In the genomic region with DNA sequence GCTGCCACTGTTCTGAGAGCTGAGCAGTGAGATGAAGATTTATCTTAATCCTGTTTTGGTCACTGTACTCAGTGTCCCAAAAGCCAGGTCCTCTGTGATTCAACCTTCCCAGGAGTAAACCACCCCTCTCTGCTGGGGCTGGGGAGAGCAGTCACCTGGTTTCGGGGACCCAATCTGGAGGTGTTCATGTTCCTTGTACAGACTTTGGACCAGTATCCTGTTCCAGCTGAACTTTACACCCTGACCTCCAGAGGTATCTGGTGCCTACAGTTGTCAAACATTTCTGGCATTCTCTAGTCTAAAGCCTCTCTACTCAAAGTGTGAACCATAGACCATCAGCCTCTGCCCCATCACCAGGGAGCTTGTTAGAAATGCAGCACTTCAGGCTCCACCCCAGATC, we compare ENCODE assay signal across 1 cellular context.
TF ChIP-seq lines count a peak whose summit lies in the region.

No MANE protein-coding gene starts in this region.

TF ChIP-seq in HepG2, 621 proteins besides CTCF, POLR2A, EP300 and RAD21 (continued from another document and continues in another):
- TF ChIP-seq, protein P1, sequence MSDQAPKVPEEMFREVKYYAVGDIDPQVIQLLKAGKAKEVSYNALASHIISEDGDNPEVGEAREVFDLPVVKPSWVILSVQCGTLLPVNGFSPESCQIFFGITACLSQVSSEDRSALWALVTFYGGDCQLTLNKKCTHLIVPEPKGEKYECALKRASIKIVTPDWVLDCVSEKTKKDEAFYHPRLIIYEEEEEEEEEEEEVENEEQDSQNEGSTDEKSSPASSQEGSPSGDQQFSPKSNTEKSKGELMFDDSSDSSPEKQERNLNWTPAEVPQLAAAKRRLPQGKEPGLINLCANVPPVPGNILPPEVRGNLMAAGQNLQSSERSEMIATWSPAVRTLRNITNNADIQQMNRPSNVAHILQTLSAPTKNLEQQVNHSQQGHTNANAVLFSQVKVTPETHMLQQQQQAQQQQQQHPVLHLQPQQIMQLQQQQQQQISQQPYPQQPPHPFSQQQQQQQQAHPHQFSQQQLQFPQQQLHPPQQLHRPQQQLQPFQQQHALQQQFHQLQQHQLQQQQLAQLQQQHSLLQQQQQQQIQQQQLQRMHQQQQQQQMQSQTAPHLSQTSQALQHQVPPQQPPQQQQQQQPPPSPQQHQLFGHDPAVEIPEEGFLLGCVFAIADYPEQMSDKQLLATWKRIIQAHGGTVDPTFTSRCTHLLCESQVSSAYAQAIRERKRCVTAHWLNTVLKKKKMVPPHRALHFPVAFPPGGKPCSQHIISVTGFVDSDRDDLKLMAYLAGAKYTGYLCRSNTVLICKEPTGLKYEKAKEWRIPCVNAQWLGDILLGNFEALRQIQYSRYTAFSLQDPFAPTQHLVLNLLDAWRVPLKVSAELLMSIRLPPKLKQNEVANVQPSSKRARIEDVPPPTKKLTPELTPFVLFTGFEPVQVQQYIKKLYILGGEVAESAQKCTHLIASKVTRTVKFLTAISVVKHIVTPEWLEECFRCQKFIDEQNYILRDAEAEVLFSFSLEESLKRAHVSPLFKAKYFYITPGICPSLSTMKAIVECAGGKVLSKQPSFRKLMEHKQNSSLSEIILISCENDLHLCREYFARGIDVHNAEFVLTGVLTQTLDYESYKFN (CRISPR knock-in tag; conservative IDR thresholded peaks at IDR 0.05): peak; percentile 86
- TF ChIP-seq, protein P2, sequence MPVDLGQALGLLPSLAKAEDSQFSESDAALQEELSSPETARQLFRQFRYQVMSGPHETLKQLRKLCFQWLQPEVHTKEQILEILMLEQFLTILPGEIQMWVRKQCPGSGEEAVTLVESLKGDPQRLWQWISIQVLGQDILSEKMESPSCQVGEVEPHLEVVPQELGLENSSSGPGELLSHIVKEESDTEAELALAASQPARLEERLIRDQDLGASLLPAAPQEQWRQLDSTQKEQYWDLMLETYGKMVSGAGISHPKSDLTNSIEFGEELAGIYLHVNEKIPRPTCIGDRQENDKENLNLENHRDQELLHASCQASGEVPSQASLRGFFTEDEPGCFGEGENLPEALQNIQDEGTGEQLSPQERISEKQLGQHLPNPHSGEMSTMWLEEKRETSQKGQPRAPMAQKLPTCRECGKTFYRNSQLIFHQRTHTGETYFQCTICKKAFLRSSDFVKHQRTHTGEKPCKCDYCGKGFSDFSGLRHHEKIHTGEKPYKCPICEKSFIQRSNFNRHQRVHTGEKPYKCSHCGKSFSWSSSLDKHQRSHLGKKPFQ (CRISPR knock-in tag; IDR thresholded peaks at IDR 0.05; ENCODE audit: insufficient replicate concordance): no peak
- TF ChIP-seq MIXL1 (CRISPR knock-in tag; IDR thresholded peaks at IDR 0.05) (no peak; the same call in 1 of the 2 replicates), GATAD1 (CRISPR knock-in tag; IDR thresholded peaks at IDR 0.05) (no peak), NAIF1 (CRISPR knock-in tag; IDR thresholded peaks at IDR 0.05; ENCODE audit: borderline replicate concordance) (no peak), SETDB1 (CRISPR knock-in tag; IDR thresholded peaks at IDR 0.05; ENCODE audit: borderline replicate concordance) (no peak), ARHGAP35 (CRISPR knock-in tag; IDR thresholded peaks at IDR 0.05; ENCODE audit: borderline replicate concordance) (no peak), ZNF234 (CRISPR knock-in tag; conservative IDR thresholded peaks at IDR 0.05) (no peak), POLR2AphosphoS2 (IDR thresholded peaks at IDR 0.05; ENCODE audit: low read depth, low read length) (no peak), SIN3A (IDR thresholded peaks at IDR 0.05; ENCODE audit: borderline replicate concordance, low read depth, low read length) (no peak), HOXA5 (CRISPR knock-in tag; IDR thresholded peaks at IDR 0.05) (no peak; the same call in 1 of the 2 replicates), NFATC3 (CRISPR knock-in tag; IDR thresholded peaks at IDR 0.05) (no peak), MEF2D (CRISPR knock-in tag; IDR thresholded peaks at IDR 0.05) (no peak), FOXK1 (CRISPR knock-in tag; IDR thresholded peaks at IDR 0.05; ENCODE audit: borderline replicate concordance, low read depth) (no peak), IRX3 (CRISPR knock-in tag; IDR thresholded peaks at IDR 0.05; ENCODE audit: borderline replicate concordance, low read depth) (no peak), IRF2 (CRISPR knock-in tag; IDR thresholded peaks at IDR 0.05) (peak; percentile 61; the same call in 1 of the 2 replicates), ZNF749 (CRISPR knock-in tag; IDR thresholded peaks at IDR 0.05; ENCODE audit: borderline replicate concordance) (no peak), POLR2G (IDR thresholded peaks at IDR 0.05; ENCODE audit: low read depth, low read length) (no peak), CC2D1A (CRISPR knock-in tag; IDR thresholded peaks at IDR 0.05) (no peak), KDM1A (CRISPR knock-in tag; IDR thresholded peaks at IDR 0.05) (peak; percentile 77; the same call in 1 of the 2 replicates), RAD51 (IDR thresholded peaks at IDR 0.05; ENCODE audit: borderline replicate concordance) (no peak), ZNF629 (CRISPR knock-in tag; conservative IDR thresholded peaks at IDR 0.05) (no peak), FOSL1 (CRISPR knock-in tag; IDR thresholded peaks at IDR 0.05; ENCODE audit: borderline replicate concordance) (no peak), SP5 (CRISPR knock-in tag; IDR thresholded peaks at IDR 0.05; ENCODE audit: borderline replicate concordance, low read depth) (no peak), MTA1 (CRISPR knock-in tag; IDR thresholded peaks at IDR 0.05; ENCODE audit: borderline replicate concordance) (no peak), ZNF841 (CRISPR knock-in tag; IDR thresholded peaks at IDR 0.05; ENCODE audit: borderline replicate concordance) (no peak), ZNF563 (CRISPR knock-in tag; IDR thresholded peaks at IDR 0.05) (no peak), NPAS2 (CRISPR knock-in tag; IDR thresholded peaks at IDR 0.05; ENCODE audit: borderline replicate concordance) (no peak), NR2F6 (IDR thresholded peaks at IDR 0.05) (peak; percentile 49), NR2F6 (CRISPR knock-in tag; IDR thresholded peaks at IDR 0.05) (peak; percentile 60), ZBTB38 (CRISPR knock-in tag; IDR thresholded peaks at IDR 0.05) (no peak), MAF1 (CRISPR knock-in tag; IDR thresholded peaks at IDR 0.05; ENCODE audit: borderline replicate concordance) (no peak), ZNF501 (CRISPR knock-in tag; IDR thresholded peaks at IDR 0.05) (0 out of 2 replicates have a peak, but pooled peaks have one; percentile 57), KLF9 (CRISPR knock-in tag; IDR thresholded peaks at IDR 0.05; ENCODE audit: low read depth) (no peak), NFE2 (CRISPR knock-in tag; IDR thresholded peaks at IDR 0.05) (no peak), ZNF83 (CRISPR knock-in tag; IDR thresholded peaks at IDR 0.05; ENCODE audit: borderline replicate concordance) (no peak)
- TF ChIP-seq, protein P3, sequence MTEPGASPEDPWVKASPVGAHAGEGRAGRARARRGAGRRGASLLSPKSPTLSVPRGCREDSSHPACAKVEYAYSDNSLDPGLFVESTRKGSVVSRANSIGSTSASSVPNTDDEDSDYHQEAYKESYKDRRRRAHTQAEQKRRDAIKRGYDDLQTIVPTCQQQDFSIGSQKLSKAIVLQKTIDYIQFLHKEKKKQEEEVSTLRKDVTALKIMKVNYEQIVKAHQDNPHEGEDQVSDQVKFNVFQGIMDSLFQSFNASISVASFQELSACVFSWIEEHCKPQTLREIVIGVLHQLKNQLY (CRISPR knock-in tag; IDR thresholded peaks at IDR 0.05): no peak
- TF ChIP-seq, protein P4, sequence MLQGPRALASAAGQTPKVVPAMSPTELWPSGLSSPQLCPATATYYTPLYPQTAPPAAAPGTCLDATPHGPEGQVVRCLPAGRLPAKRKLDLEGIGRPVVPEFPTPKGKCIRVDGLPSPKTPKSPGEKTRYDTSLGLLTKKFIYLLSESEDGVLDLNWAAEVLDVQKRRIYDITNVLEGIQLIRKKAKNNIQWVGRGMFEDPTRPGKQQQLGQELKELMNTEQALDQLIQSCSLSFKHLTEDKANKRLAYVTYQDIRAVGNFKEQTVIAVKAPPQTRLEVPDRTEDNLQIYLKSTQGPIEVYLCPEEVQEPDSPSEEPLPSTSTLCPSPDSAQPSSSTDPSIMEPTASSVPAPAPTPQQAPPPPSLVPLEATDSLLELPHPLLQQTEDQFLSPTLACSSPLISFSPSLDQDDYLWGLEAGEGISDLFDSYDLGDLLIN (CRISPR knock-in tag; IDR thresholded peaks at IDR 0.05; ENCODE audit: borderline replicate concordance): no peak
- TF ChIP-seq, protein P5, sequence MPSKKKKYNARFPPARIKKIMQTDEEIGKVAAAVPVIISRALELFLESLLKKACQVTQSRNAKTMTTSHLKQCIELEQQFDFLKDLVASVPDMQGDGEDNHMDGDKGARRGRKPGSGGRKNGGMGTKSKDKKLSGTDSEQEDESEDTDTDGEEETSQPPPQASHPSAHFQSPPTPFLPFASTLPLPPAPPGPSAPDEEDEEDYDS (CRISPR knock-in tag; IDR thresholded peaks at IDR 0.05): no peak
- TF ChIP-seq, protein P6, sequence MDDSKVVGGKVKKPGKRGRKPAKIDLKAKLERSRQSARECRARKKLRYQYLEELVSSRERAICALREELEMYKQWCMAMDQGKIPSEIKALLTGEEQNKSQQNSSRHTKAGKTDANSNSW (CRISPR knock-in tag; IDR thresholded peaks at IDR 0.05; ENCODE audit: borderline replicate concordance): no peak
- TF ChIP-seq, protein P7, sequence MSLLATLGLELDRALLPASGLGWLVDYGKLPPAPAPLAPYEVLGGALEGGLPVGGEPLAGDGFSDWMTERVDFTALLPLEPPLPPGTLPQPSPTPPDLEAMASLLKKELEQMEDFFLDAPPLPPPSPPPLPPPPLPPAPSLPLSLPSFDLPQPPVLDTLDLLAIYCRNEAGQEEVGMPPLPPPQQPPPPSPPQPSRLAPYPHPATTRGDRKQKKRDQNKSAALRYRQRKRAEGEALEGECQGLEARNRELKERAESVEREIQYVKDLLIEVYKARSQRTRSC (CRISPR knock-in tag; IDR thresholded peaks at IDR 0.05; ENCODE audit: low read depth): no peak
- TF ChIP-seq, protein P8, sequence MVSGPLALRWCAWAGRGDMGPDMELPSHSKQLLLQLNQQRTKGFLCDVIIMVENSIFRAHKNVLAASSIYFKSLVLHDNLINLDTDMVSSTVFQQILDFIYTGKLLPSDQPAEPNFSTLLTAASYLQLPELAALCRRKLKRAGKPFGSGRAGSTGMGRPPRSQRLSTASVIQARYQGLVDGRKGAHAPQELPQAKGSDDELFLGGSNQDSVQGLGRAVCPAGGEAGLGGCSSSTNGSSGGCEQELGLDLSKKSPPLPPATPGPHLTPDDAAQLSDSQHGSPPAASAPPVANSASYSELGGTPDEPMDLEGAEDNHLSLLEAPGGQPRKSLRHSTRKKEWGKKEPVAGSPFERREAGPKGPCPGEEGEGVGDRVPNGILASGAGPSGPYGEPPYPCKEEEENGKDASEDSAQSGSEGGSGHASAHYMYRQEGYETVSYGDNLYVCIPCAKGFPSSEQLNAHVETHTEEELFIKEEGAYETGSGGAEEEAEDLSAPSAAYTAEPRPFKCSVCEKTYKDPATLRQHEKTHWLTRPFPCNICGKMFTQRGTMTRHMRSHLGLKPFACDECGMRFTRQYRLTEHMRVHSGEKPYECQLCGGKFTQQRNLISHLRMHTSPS (CRISPR knock-in tag; IDR thresholded peaks at IDR 0.05; ENCODE audit: low read depth): peak; percentile 30; the same call in 1 of the 2 replicates
- TF ChIP-seq, protein P9, sequence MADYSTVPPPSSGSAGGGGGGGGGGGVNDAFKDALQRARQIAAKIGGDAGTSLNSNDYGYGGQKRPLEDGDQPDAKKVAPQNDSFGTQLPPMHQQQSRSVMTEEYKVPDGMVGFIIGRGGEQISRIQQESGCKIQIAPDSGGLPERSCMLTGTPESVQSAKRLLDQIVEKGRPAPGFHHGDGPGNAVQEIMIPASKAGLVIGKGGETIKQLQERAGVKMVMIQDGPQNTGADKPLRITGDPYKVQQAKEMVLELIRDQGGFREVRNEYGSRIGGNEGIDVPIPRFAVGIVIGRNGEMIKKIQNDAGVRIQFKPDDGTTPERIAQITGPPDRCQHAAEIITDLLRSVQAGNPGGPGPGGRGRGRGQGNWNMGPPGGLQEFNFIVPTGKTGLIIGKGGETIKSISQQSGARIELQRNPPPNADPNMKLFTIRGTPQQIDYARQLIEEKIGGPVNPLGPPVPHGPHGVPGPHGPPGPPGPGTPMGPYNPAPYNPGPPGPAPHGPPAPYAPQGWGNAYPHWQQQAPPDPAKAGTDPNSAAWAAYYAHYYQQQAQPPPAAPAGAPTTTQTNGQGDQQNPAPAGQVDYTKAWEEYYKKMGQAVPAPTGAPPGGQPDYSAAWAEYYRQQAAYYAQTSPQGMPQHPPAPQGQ (CRISPR knock-in tag; IDR thresholded peaks at IDR 0.05; ENCODE audit: borderline replicate concordance): no peak
- TF ChIP-seq, protein P10, sequence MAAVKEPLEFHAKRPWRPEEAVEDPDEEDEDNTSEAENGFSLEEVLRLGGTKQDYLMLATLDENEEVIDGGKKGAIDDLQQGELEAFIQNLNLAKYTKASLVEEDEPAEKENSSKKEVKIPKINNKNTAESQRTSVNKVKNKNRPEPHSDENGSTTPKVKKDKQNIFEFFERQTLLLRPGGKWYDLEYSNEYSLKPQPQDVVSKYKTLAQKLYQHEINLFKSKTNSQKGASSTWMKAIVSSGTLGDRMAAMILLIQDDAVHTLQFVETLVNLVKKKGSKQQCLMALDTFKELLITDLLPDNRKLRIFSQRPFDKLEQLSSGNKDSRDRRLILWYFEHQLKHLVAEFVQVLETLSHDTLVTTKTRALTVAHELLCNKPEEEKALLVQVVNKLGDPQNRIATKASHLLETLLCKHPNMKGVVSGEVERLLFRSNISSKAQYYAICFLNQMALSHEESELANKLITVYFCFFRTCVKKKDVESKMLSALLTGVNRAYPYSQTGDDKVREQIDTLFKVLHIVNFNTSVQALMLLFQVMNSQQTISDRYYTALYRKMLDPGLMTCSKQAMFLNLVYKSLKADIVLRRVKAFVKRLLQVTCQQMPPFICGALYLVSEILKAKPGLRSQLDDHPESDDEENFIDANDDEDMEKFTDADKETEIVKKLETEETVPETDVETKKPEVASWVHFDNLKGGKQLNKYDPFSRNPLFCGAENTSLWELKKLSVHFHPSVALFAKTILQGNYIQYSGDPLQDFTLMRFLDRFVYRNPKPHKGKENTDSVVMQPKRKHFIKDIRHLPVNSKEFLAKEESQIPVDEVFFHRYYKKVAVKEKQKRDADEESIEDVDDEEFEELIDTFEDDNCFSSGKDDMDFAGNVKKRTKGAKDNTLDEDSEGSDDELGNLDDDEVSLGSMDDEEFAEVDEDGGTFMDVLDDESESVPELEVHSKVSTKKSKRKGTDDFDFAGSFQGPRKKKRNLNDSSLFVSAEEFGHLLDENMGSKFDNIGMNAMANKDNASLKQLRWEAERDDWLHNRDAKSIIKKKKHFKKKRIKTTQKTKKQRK (IDR thresholded peaks at IDR 0.05; ENCODE audit: low read length): no peak
- TF ChIP-seq, protein P11, sequence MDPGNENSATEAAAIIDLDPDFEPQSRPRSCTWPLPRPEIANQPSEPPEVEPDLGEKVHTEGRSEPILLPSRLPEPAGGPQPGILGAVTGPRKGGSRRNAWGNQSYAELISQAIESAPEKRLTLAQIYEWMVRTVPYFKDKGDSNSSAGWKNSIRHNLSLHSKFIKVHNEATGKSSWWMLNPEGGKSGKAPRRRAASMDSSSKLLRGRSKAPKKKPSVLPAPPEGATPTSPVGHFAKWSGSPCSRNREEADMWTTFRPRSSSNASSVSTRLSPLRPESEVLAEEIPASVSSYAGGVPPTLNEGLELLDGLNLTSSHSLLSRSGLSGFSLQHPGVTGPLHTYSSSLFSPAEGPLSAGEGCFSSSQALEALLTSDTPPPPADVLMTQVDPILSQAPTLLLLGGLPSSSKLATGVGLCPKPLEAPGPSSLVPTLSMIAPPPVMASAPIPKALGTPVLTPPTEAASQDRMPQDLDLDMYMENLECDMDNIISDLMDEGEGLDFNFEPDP (CRISPR knock-in tag; conservative IDR thresholded peaks at IDR 0.05): no peak
